In genomic region chr1:227542153-227543120, GRCh38 we compare ENCODE assay signal across 8 cellular contexts. TPM values are rescaled to one million over a fixed set of nuclear protein-coding genes. Genes with fewer than 3 reads are reported as not detected.
DNase-seq lines count a peak whose midpoint lies in the region; ATAC-seq and TF ChIP-seq lines count a peak whose summit lies in the region.

No MANE protein-coding gene starts in this region.

- H3K4me1 Mint-ChIP-seq in CD14-positive monocyte: peaks cover 9% of the 10 kb centered on the region
- peaks cover 4 to 14% (median 9%) of the 10 kb centered on the region in 3 donors for H3K4me1 Mint-ChIP-seq in naive B cell

- peak overlapping the region in 1 of 7 donors; percentile 75 for H3K27ac Mint-ChIP-seq in CD14-positive monocyte
- peak overlapping the region in 2 of 6 donors; percentile 20 to 91 for H3K27ac Mint-ChIP-seq in naive B cell

- peak; percentile 98 for TF ChIP-seq CTCF in CD14-positive monocyte (IDR thresholded peaks at IDR 0.05)

- peak; percentile 93 for ATAC-seq in GM19351 (IDR thresholded peaks at IDR 0.05; ENCODE audit: unreplicated experiment)
- peak; percentile 96 for ATAC-seq in HG03520 (IDR thresholded peaks at IDR 0.05; ENCODE audit: unreplicated experiment)
- ATAC-seq in naive B cell (ENCODE audit: low read depth in 2 of 2): peak; percentile 93 to 95

- intact Hi-C loops in CD14-positive monocyte (cut with micrococcal nuclease): no loop called here

- H3K4me3 Mint-ChIP-seq in CD14-positive monocyte (peak overlapping the region; percentile 66 to 69), naive B cell (peak overlapping the region; percentile 62 to 87 (median 73))

- H3K9me3 Mint-ChIP-seq in CD14-positive monocyte: peaks cover 0 to 7% (median 2%) of the 10 kb centered on the region in 7 donors
- peaks cover 0 to 2% (median 0%) of the 10 kb centered on the region in 7 donors for H3K9me3 Mint-ChIP-seq in naive B cell

- H3K36me3 Mint-ChIP-seq in CD14-positive monocyte (no peaks in the 10 kb centered on the region), naive B cell (no peaks in the 10 kb centered on the region)

- H3K27me3 Mint-ChIP-seq in CD14-positive monocyte (ENCODE audit: low read depth in 3 of 3): peaks cover 9 to 17% (median 11%) of the 10 kb centered on the region in 3 donors
- H3K27me3 Mint-ChIP-seq in naive B cell: peaks cover 0 to 13% (median 8%) of the 10 kb centered on the region in 3 donors

- peak; percentile 80 for DNase-seq in CD14-positive monocyte (ENCODE audit: low spot score)
- peak; percentile 65 for DNase-seq in NOMO-1 treated with dmso at 0.1 percent for 144 hours (lab: John Stamatoyannopoulos, UW; ENCODE audit: unreplicated experiment)
- DNase-seq in activated T-cell treated with anti-CD3 and anti-CD28 coated beads, Interleukin-2, amount 50 U/mL, for 48 hours: peak; percentile 90 to 92
- DNase-seq in fibroblast of gingiva (ENCODE audit: low read depth): peak; percentile 72
- DNase-seq in naive B cell: peak; percentile 87
- peak; percentile 79 to 88 for DNase-seq in stimulated activated CD8-positive, alpha-beta memory T cell treated with anti-CD3 and anti-CD28 coated beads, Interleukin-7, amount 100 ng/mL, for 4 hours (ENCODE audit: low read depth in 2 of 2)

RNA-seq across cellular contexts. Expression of gene ZNF678, which starts 20.9 kb away (rescaled TPM):
- polyA plus RNA-seq in CD14-positive monocyte: 1 to 10 TPM; 1.5 to 1.7 TPM
- polyA plus RNA-seq in naive B cell (ENCODE audit: low read depth in 6 of 6): 10 to 100 TPM in 5 of 6 donors, 1 to 10 TPM in 1; 6.5 to 19.5 (median 14.4) TPM

Comparison
In these comparisons a context has a peak if more than half of its experiments do, and no peak if none do; other contexts are left out.
1. Peak in every context shown above with its lines: DNase-seq and ATAC-seq.